10 cellular contexts compared by ENCODE assay signal in genomic region chr16:88773812-88774291, GRCh38. TPM values are rescaled to one million over a fixed set of nuclear protein-coding genes. Genes with fewer than 3 reads are reported as not detected.
DNase-seq lines count a peak whose midpoint lies in the region; ATAC-seq and TF ChIP-seq lines count a peak whose summit lies in the region.
"Had no signal": no experiment of that assay in that cellular context is flagged by ENCODE, and none has a peak within 500 bp of the region (broad histone marks: within the 10 kb centered on the region; RNA-seq: fewer than 3 reads in every experiment).

No MANE protein-coding gene starts in this region.

- peaks cover 57% of the 10 kb centered on the region for H3K4me1 ChIP-seq in ACC112 (ENCODE audit: control insufficient read depth, insufficient read depth, low read length, unreplicated experiment)
- H3K4me1 ChIP-seq in body of pancreas: peaks cover 53% of the 10 kb centered on the region
- peaks cover 44 to 75% of the 10 kb centered on the region in 2 donors for H3K4me1 ChIP-seq in left lung

- no peak for TF ChIP-seq POLR2A in body of pancreas (IDR thresholded peaks at IDR 0.05)

- H3K27ac ChIP-seq in ACC112 (ENCODE audit: low read depth, low read length) (peak overlapping the region; percentile 43), body of pancreas (peak overlapping the region in 2 of 4 donors; percentile 68 to 83), left lung (peak overlapping the region; percentile 55 to 56), substantia nigra (ENCODE audit: low read depth, low read length, poor library complexity, severe bottlenecking) (no peak overlapping the region)

- DNase-seq in HUDEP-2 (lab: John Stamatoyannopoulos, UW; ENCODE audit: unreplicated experiment in 76 of 76): peak in 70 of 76 experiments; percentile 16 to 93 (median 66)
- DNase-seq in body of pancreas: peak in 3 of 4 donors; percentile 36 to 46 (median 41)
- peak; percentile 80 to 85 for DNase-seq in left lung
- no peak for DNase-seq in GM10266 (ENCODE audit: extremely low spot score)
- no peak for DNase-seq in substantia nigra (lab: John Stamatoyannopoulos, UW)
- no peak for DNase-seq in activated T-cell treated with anti-CD3 and anti-CD28 coated beads, Interleukin-2, amount 50 U/mL, for 48 hours
- DNase-seq: activated T-cell treated with anti-CD3 and anti-CD28 coated beads, Interleukin-2, amount 50 U/mL, for 1 hour had no signal

- H3K36me3 ChIP-seq in ACC112 (ENCODE audit: insufficient read depth, low read length): no peaks in the 10 kb centered on the region
- H3K36me3 ChIP-seq in body of pancreas (replicated peaks in 1 of 2; ENCODE audit: insufficient read depth in 1 of 2, low read depth in 2 of 2): no peaks in the 10 kb centered on the region
- peaks cover 0 to 9% of the 10 kb centered on the region in 2 donors for H3K36me3 ChIP-seq in left lung
- H3K36me3 ChIP-seq: HAP-1 had no signal

- no peak for TF ChIP-seq CTCF in body of pancreas (IDR thresholded peaks at IDR 0.05)
- no peak for TF ChIP-seq CTCF in left lung (IDR thresholded peaks at IDR 0.05)
- no peak for TF ChIP-seq CTCF in GM10266 (IDR thresholded peaks at IDR 0.05; ENCODE audit: control insufficient read depth, insufficient read depth, low read depth, missing control alignments)

- H2AFZ ChIP-seq in ACC112 (ENCODE audit: low read length, unreplicated experiment): no peak overlapping the region

- ATAC-seq in body of pancreas (no peak), left lung (peak; percentile 8), GM19351 (IDR thresholded peaks at IDR 0.05; ENCODE audit: unreplicated experiment) (no peak)

- intact Hi-C loops in body of pancreas (cut with DNase I): no loop called here
- intact Hi-C loops in left lung (cut with DNase I): no loop called here

- H3K4me3 ChIP-seq in ACC112 (ENCODE audit: low read depth, low read length) (no peak overlapping the region), body of pancreas (no peak overlapping the region), left lung (no peak overlapping the region)
- H3K4me3 ChIP-seq: HAP-1 had no signal

- WGBS in body of pancreas, 2 donors: 54 to 60% methylated on average over 10 to 12 of the region's 12 CpGs

- H3K9me3 ChIP-seq in body of pancreas: no peaks in the 10 kb centered on the region
- H3K9me3 ChIP-seq in left lung: no peaks in the 10 kb centered on the region
- H3K9me3 ChIP-seq: HAP-1 had no signal

- H3K27me3 ChIP-seq in ACC112 (ENCODE audit: insufficient read depth, low read length): no peaks in the 10 kb centered on the region
- no peaks in the 10 kb centered on the region for H3K27me3 ChIP-seq in body of pancreas
- no peaks in the 10 kb centered on the region for H3K27me3 ChIP-seq in left lung

- H3K79me2 ChIP-seq in ACC112 (ENCODE audit: control insufficient read depth, insufficient read depth, low read length, unreplicated experiment): peaks cover 96% of the 10 kb centered on the region

RNA-seq across cellular contexts. Expression of gene PIEZO1, which starts 11.2 kb away (rescaled TPM):
- total RNA-seq in body of pancreas (100 to 1,000 TPM in 1 of 2 donors, 10 to 100 TPM in 1; 61.0 to 269 TPM), left lung (100 to 1,000 TPM; 154 to 193 TPM)

RNA-seq across cellular contexts. Expression of gene CDT1, which starts 29.7 kb away (rescaled TPM):
- total RNA-seq in body of pancreas: 1 to 10 TPM in 1 of 2 donors, not detected in 1; 7.6 TPM
- total RNA-seq in left lung: 10 to 100 TPM in 1 of 2 donors, 1 to 10 TPM in 1; 9.3 to 14.5 TPM

RNA-seq across cellular contexts. Expression of gene APRT, which starts 37.9 kb away (rescaled TPM):
- total RNA-seq in body of pancreas (100 to 1,000 TPM in 1 of 2 donors, 10 to 100 TPM in 1; 95.9 to 104 TPM), left lung (100 to 1,000 TPM; 108 to 161 TPM)

Comparison
In these comparisons a context has a peak if more than half of its experiments do, and no peak if none do; other contexts are left out.
1. DNase-seq: peak in HUDEP-2 (70 of 76), body of pancreas (3 of 4) and left lung (2 of 2); none in GM10266 (single experiment), substantia nigra (0 of 49) and activated T-cell treated with anti-CD3 and anti-CD28 coated beads, Interleukin-2, amount 50 U/mL, for 48 hours (0 of 2).